In genomic region chr6:13847651-13848050, GRCh38 we compare ENCODE assay signal across 19 cellular contexts. TPM values are rescaled to one million over a fixed set of nuclear protein-coding genes. Genes with fewer than 3 reads are reported as not detected.
DNase-seq lines count a peak whose midpoint lies in the region; ATAC-seq and TF ChIP-seq lines count a peak whose summit lies in the region.
"Had no signal": no experiment of that assay in that cellular context is flagged by ENCODE, and none has a peak within 500 bp of the region (broad histone marks: within the 10 kb centered on the region; RNA-seq: fewer than 3 reads in every experiment).

No MANE protein-coding gene starts in this region.

- no peak overlapping the region for H2BK15ac ChIP-seq in neuronal stem cell (ENCODE audit: low read length)

- H3K4ac ChIP-seq in neuronal stem cell (ENCODE audit: low read length) = no peak overlapping the region

- BruUV-seq in PC-9 (replicated peaks; lab: Mats Ljungman, UMichigan) = no TSS peak

- no peak for ATAC-seq in SK-N-SH treated with all-trans-retinoic acid at 6 μM for 48 hours
- no peak for ATAC-seq in effector memory CD8-positive, alpha-beta T cell (replicated peaks)

- peak overlapping the region; percentile 26 for H3K4me3 ChIP-seq in NT2/D1 (ENCODE audit: insufficient read length, low read depth)
- H3K4me3 ChIP-seq in iPS-15b (ENCODE audit: low read depth, low read length) = peak overlapping the region; percentile 20
- H3K4me3 ChIP-seq in neuronal stem cell (ENCODE audit: low read length in 2 of 2) = no peak overlapping the region
- H3K4me3 ChIP-seq in PC-9 = no peak overlapping the region

- POLR2A ChIA-PET in PC-9 (lab: Charles Lee; ENCODE audit: unreplicated experiment) = no interaction called here

- CTCF ChIA-PET in PC-9 (lab: Charles Lee) = no interaction called here

- H3K79me1 ChIP-seq in neuronal stem cell (ENCODE audit: low read depth, low read length) = no peaks in the 10 kb centered on the region

- peaks cover 2% of the 10 kb centered on the region for H3K36me3 Mint-ChIP-seq in effector memory CD8-positive, alpha-beta T cell (ENCODE audit: insufficient read depth)

- 0 out of 2 replicates have a peak overlapping the region, but pooled peaks have one; percentile 28 for H3K9ac ChIP-seq in ES-I3 (ENCODE audit: low read depth, low read length)
- H3K9ac ChIP-seq in NT2/D1 (ENCODE audit: insufficient read length, low read depth) = peak overlapping the region; percentile 42
- H3K9ac ChIP-seq in iPS-15b (ENCODE audit: low read depth, low read length) = no peak overlapping the region
- no peak overlapping the region for H3K9ac ChIP-seq in neuronal stem cell (ENCODE audit: low read depth, low read length, poor library complexity)

- peaks cover 16 to 46% of the 10 kb centered on the region in 2 donors for H3K27me3 Mint-ChIP-seq in effector memory CD8-positive, alpha-beta T cell

- H3K9me2 ChIP-seq in PC-9 (ENCODE audit: insufficient read depth) = no peaks in the 10 kb centered on the region

- H4K91ac ChIP-seq in neuronal stem cell (ENCODE audit: low read depth, low read length, poor library complexity) = no peak overlapping the region

- no peaks in the 10 kb centered on the region for H3K36me3 ChIP-seq in ES-I3 (ENCODE audit: insufficient read depth, low read length)
- no peaks in the 10 kb centered on the region for H3K36me3 ChIP-seq in NT2/D1 (ENCODE audit: insufficient read depth, insufficient read length, low read length)
- H3K36me3 ChIP-seq in iPS-15b (ENCODE audit: control insufficient read depth, insufficient read depth, low read length) = no peaks in the 10 kb centered on the region
- H3K36me3 ChIP-seq in neuronal stem cell (replicated peaks in 1 of 2; ENCODE audit: control insufficient read depth in 2 of 2, insufficient read depth in 2 of 2, low read length in 2 of 2) = no peaks in the 10 kb centered on the region
- H3K36me3 ChIP-seq in PC-9 (ENCODE audit: low read depth) = no peaks in the 10 kb centered on the region
- H3K36me3 ChIP-seq: BE2C had no signal

- H3K27me3 ChIP-seq in NT2/D1 (ENCODE audit: insufficient read depth, insufficient read length) (no peaks in the 10 kb centered on the region), iPS-15b (ENCODE audit: control insufficient read depth, insufficient read depth, low read length) (no peaks in the 10 kb centered on the region), neuronal stem cell (ENCODE audit: control insufficient read depth in 3 of 3, insufficient read depth in 3 of 3, low read depth in 1 of 3, low read length in 3 of 3) (no peaks in the 10 kb centered on the region), PC-9 (ENCODE audit: insufficient read depth, low read depth) (no peaks in the 10 kb centered on the region)
- H3K27me3 ChIP-seq: BE2C had no signal

- H2AFZ ChIP-seq in neuronal stem cell (ENCODE audit: low read length) (peak overlapping the region; percentile 85), PC-9 (no peak overlapping the region)

- no peaks in the 10 kb centered on the region for H3K4me1 Mint-ChIP-seq in effector memory CD8-positive, alpha-beta T cell (ENCODE audit: low read depth in 2 of 2)

- no peak for TF ChIP-seq CTCF in PC-9 (conservative IDR thresholded peaks at IDR 0.05)

- H3K4me1 ChIP-seq in ES-I3 (ENCODE audit: insufficient read depth, low read length) (peaks cover 22% of the 10 kb centered on the region), NT2/D1 (ENCODE audit: insufficient read depth, insufficient read length) (peaks cover 6% of the 10 kb centered on the region), iPS-15b (ENCODE audit: control insufficient read depth, insufficient read depth, low read length) (peaks cover 8% of the 10 kb centered on the region), neuronal stem cell (ENCODE audit: control insufficient read depth in 2 of 2, insufficient read depth in 1 of 2, low read depth in 1 of 2, low read length in 2 of 2) (peaks cover 12 to 14% of the 10 kb centered on the region in 2 donors), PC-9 (replicated peaks; ENCODE audit: insufficient read depth) (no peaks in the 10 kb centered on the region)
- H3K4me1 ChIP-seq: BE2C had no signal

- peak overlapping the region; percentile 57 for H3K27ac ChIP-seq in neuronal stem cell (replicated peaks; ENCODE audit: low read length)
- no peak overlapping the region for H3K27ac ChIP-seq in PC-9

- no peak overlapping the region for H2BK5ac ChIP-seq in neuronal stem cell (ENCODE audit: low read length)

- no peak overlapping the region for H3K4me3 Mint-ChIP-seq in effector memory CD8-positive, alpha-beta T cell
- H3K4me3 Mint-ChIP-seq: CD4-positive, CD25-positive, alpha-beta regulatory T cell had no signal

- intact Hi-C loops in PC-9 (cut with micrococcal nuclease; ENCODE audit: unreplicated experiment) = no loop called here

- no peak overlapping the region for H3K23ac ChIP-seq in neuronal stem cell (ENCODE audit: low read depth, low read length, poor library complexity)

- H3K9me3 ChIP-seq in ES-I3 (ENCODE audit: control insufficient read depth, insufficient read depth, low read length) = no peaks in the 10 kb centered on the region
- no peaks in the 10 kb centered on the region for H3K9me3 ChIP-seq in NT2/D1 (ENCODE audit: insufficient read depth, low read length)
- no peaks in the 10 kb centered on the region for H3K9me3 ChIP-seq in iPS-15b (ENCODE audit: control insufficient read depth, insufficient read depth, low read length)
- no peaks in the 10 kb centered on the region for H3K9me3 ChIP-seq in neuronal stem cell (replicated peaks in 1 of 2; ENCODE audit: control insufficient read depth in 2 of 2, insufficient read depth in 1 of 2, low read depth in 1 of 2, low read length in 2 of 2)
- no peaks in the 10 kb centered on the region for H3K9me3 ChIP-seq in PC-9 (ENCODE audit: insufficient read depth, low read depth)
- H3K9me3 ChIP-seq: BE2C had no signal

- H3K14ac ChIP-seq in neuronal stem cell (ENCODE audit: low read length) = no peak overlapping the region

- no peak overlapping the region for H3K18ac ChIP-seq in neuronal stem cell (ENCODE audit: low read length)

- H2BK12ac ChIP-seq in neuronal stem cell (ENCODE audit: low read length) = no peak overlapping the region

- no peak overlapping the region for H4K8ac ChIP-seq in neuronal stem cell (ENCODE audit: low read depth, low read length)

- DNase-seq in NT2/D1 (ENCODE audit: low read depth, low spot score) (no peak), neuronal stem cell (ENCODE audit: low spot score) (no peak), PC-9 (no peak)
- no peak for DNase-seq in effector memory CD8-positive, alpha-beta T cell
- DNase-seq: BE2C; CD4-positive, CD25-positive, alpha-beta regulatory T cell; COR-L47; DMS 273 treated with DMSO at 0.1 percent for 48 hours; DND-41; KBM-7; NCI-H187; NCI-H2227 treated with DMSO at 0.1 percent for 48 hours; NCI-H510A treated with DMSO at 0.1 percent for 48 hours; NCI-H774; RPMI8226; SHP77 treated with DMSO at 0.1 percent for 48 hours had no signal

- H3K4me2 ChIP-seq in neuronal stem cell (ENCODE audit: insufficient read depth, low read length, poor library complexity, severe bottlenecking) = no peak overlapping the region
- H3K4me2 ChIP-seq in PC-9 = no peak overlapping the region

- H3K79me2 ChIP-seq in PC-9 (ENCODE audit: low read depth) = no peaks in the 10 kb centered on the region

- H2AK5ac ChIP-seq in neuronal stem cell (ENCODE audit: low read depth, low read length) = no peak overlapping the region

- no peaks in the 10 kb centered on the region for H4K20me1 ChIP-seq in PC-9 (ENCODE audit: insufficient read depth)

- no peak overlapping the region for H3K27ac Mint-ChIP-seq in effector memory CD8-positive, alpha-beta T cell
- H3K27ac Mint-ChIP-seq: CD4-positive, CD25-positive, alpha-beta regulatory T cell had no signal

- H3K9me3 Mint-ChIP-seq in effector memory CD8-positive, alpha-beta T cell = no peaks in the 10 kb centered on the region

- no CpG with 5 or more reads among the region's 5 CpGs for WGBS in neuronal stem cell (ENCODE audit: extremely low coverage in 2 of 2, insufficient read length in 2 of 2, insufficient replicate concordance in 1 of 2), 2 donors

- no peak overlapping the region for H2BK120ac ChIP-seq in neuronal stem cell (ENCODE audit: low read depth, low read length)

- no peaks in the 10 kb centered on the region for H3F3A ChIP-seq in PC-9 (ENCODE audit: insufficient read depth, low read depth)

TF ChIP-seq in SK-N-SH treated with all-trans-retinoic acid at 6 μM for 48 hours, 23 proteins besides CTCF, POLR2A, EP300 and RAD21:
- TF ChIP-seq ZC3H10 (CRISPR knock-in tag; IDR thresholded peaks at IDR 0.05) (no peak), ESRRG (CRISPR knock-in tag; IDR thresholded peaks at IDR 0.05) (no peak)

RNA-seq across cellular contexts. Expression of gene MCUR1, which starts 33.3 kb away (rescaled TPM):
- 17.4 TPM for polyA plus RNA-seq in neuronal stem cell (2013, experiment 1 of 2)
- polyA plus RNA-seq in neuronal stem cell (2013, experiment 2 of 2) = 17.8 TPM
- 38.8 and 45.9 TPM in 2 replicates for total RNA-seq in PC-9 (2021)

Comparison
In these comparisons a context has a peak if more than half of its experiments do, and no peak if none do; other contexts are left out.
1. H3K9ac ChIP-seq: peak in ES-I3 (single experiment) and NT2/D1 (single experiment); none in iPS-15b (single experiment) and neuronal stem cell (single experiment).
2. H3K4me3 ChIP-seq: peak in NT2/D1 (single experiment) and iPS-15b (single experiment); none in neuronal stem cell (0 of 2) and PC-9 (single experiment).